Comparison of ENCODE assay signal across 1 cellular context in genomic region chr13:93079294-93079693, GRCh38.
TF ChIP-seq lines count a peak whose summit lies in the region.

No MANE protein-coding gene starts in this region.

TF ChIP-seq in IMR-90, 13 proteins besides CTCF, POLR2A, EP300 and RAD21 (continued from another document):
- no peak for TF ChIP-seq USF2 (IDR thresholded peaks at IDR 0.05; ENCODE audit: low read depth, low read length)
- no peak for TF ChIP-seq FOS (IDR thresholded peaks at IDR 0.05; ENCODE audit: low read depth, low read length)
- no peak for TF ChIP-seq RFX5 (IDR thresholded peaks at IDR 0.05; ENCODE audit: low read depth, low read length)
- TF ChIP-seq NFE2L2 (IDR thresholded peaks at IDR 0.05; ENCODE audit: low read depth, low read length) = no peak
- TF ChIP-seq MAFK (IDR thresholded peaks at IDR 0.05; ENCODE audit: low read depth, low read length) = no peak
- no peak for TF ChIP-seq MAZ (IDR thresholded peaks at IDR 0.05; ENCODE audit: borderline replicate concordance, low read depth, low read length)
- TF ChIP-seq SMC3 (IDR thresholded peaks at IDR 0.05; ENCODE audit: low read depth, low read length) = no peak
- no peak for TF ChIP-seq BHLHE40 (IDR thresholded peaks at IDR 0.05; ENCODE audit: low read depth, low read length)
